ENCODE assay signal across 1 cellular context in genomic region chr19:36114763-36115452, GRCh38.
TF ChIP-seq lines count a peak whose summit lies in the region.

Gene POLR2I (minus strand): TSS chr19:36114875. CDS start chr19:36114856, 19 bp downstream.

TF ChIP-seq in HEK293, 187 proteins besides CTCF, POLR2A, EP300 and RAD21 (continued from another document):
- TF ChIP-seq REST (tag by site-specific recombination; IDR thresholded peaks at IDR 0.05) (peak; percentile 49; the same call in 1 of the 2 replicates), SETDB1 (IDR thresholded peaks at IDR 0.05; ENCODE audit: insufficient read length, low read length) (peak; percentile 49), BCL11A (tag by site-specific recombination; IDR thresholded peaks at IDR 0.05; ENCODE audit: low read depth) (no peak), ZNF311 (tag by site-specific recombination; IDR thresholded peaks at IDR 0.05; ENCODE audit: borderline replicate concordance) (no peak), ZNF366 (tag by site-specific recombination; conservative IDR thresholded peaks at IDR 0.05) (no peak), ZNF514 (tag by site-specific recombination; IDR thresholded peaks at IDR 0.05) (no peak), ZNF146 (tag by site-specific recombination; IDR thresholded peaks at IDR 0.05) (no peak; the same call in 1 of the 2 replicates), ZNF335 (tag by site-specific recombination; conservative IDR thresholded peaks at IDR 0.05) (peak; percentile 93), FEZF1 (tag by site-specific recombination; IDR thresholded peaks at IDR 0.05) (no peak), ZNF639 (tag by site-specific recombination; IDR thresholded peaks at IDR 0.05) (peak; percentile 90), ZNF132 (tag by site-specific recombination; IDR thresholded peaks at IDR 0.05; ENCODE audit: borderline replicate concordance) (no peak), ZNF324 (tag by site-specific recombination; IDR thresholded peaks at IDR 0.05) (peak; percentile 91), ZNF501 (tag by site-specific recombination; IDR thresholded peaks at IDR 0.05) (peak; percentile 98), ZBTB17 (tag by site-specific recombination; IDR thresholded peaks at IDR 0.05) (peak; percentile 98)
- TF ChIP-seq, protein P1, sequence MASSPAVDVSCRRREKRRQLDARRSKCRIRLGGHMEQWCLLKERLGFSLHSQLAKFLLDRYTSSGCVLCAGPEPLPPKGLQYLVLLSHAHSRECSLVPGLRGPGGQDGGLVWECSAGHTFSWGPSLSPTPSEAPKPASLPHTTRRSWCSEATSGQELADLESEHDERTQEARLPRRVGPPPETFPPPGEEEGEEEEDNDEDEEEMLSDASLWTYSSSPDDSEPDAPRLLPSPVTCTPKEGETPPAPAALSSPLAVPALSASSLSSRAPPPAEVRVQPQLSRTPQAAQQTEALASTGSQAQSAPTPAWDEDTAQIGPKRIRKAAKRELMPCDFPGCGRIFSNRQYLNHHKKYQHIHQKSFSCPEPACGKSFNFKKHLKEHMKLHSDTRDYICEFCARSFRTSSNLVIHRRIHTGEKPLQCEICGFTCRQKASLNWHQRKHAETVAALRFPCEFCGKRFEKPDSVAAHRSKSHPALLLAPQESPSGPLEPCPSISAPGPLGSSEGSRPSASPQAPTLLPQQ (tag by site-specific recombination; IDR thresholded peaks at IDR 0.05) = peak; percentile 88
- TF ChIP-seq, protein P2, sequence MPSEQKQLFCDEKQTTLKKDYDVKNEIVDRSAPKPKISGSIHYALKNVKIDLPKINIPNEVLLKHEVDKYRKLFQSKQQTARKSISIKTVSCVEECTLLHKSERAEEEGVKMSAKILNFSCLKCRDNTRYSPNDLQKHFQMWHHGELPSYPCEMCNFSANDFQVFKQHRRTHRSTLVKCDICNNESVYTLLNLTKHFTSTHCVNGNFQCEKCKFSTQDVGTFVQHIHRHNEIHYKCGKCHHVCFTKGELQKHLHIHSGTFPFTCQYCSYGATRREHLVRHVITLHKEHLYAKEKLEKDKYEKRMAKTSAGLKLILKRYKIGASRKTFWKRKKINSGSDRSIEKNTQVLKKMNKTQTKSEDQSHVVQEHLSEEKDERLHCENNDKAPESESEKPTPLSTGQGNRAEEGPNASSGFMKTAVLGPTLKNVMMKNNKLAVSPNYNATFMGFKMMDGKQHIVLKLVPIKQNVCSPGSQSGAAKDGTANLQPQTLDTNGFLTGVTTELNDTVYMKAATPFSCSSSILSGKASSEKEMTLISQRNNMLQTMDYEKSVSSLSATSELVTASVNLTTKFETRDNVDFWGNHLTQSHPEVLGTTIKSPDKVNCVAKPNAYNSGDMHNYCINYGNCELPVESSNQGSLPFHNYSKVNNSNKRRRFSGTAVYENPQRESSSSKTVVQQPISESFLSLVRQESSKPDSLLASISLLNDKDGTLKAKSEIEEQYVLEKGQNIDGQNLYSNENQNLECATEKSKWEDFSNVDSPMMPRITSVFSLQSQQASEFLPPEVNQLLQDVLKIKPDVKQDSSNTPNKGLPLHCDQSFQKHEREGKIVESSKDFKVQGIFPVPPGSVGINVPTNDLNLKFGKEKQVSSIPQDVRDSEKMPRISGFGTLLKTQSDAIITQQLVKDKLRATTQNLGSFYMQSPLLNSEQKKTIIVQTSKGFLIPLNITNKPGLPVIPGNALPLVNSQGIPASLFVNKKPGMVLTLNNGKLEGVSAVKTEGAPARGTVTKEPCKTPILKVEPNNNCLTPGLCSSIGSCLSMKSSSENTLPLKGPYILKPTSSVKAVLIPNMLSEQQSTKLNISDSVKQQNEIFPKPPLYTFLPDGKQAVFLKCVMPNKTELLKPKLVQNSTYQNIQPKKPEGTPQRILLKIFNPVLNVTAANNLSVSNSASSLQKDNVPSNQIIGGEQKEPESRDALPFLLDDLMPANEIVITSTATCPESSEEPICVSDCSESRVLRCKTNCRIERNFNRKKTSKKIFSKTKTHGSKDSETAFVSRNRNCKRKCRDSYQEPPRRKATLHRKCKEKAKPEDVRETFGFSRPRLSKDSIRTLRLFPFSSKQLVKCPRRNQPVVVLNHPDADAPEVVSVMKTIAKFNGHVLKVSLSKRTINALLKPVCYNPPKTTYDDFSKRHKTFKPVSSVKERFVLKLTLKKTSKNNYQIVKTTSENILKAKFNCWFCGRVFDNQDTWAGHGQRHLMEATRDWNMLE (tag by site-specific recombination; conservative IDR thresholded peaks at IDR 0.05; ENCODE audit: low read depth) = no peak
